1 cellular context compared by ENCODE assay signal in the genomic region with DNA sequence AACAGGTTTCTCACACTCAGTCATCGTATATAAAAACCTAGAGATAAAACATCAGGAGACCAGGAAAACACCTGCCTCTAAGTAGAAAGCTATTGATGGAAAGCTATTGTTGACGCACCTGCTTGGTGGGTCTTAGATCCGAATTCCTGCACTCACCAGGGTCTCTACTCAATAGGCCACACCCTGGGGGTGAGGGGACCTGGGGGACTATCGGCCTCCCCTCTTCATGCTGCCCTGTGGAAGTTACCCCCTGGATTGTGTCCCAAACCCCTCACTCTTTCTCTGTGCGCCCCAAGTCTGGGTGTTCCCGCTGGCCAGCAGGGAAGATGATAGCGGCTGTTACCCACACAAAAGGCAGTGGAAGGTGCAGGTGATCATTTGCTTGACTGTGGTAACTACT.
TF ChIP-seq lines count a peak whose summit lies in the region.

No MANE protein-coding gene starts in this region.

TF ChIP-seq in GM23338, 12 proteins besides CTCF, POLR2A, EP300 and RAD21 (continued from another document):
- TF ChIP-seq, protein P1, sequence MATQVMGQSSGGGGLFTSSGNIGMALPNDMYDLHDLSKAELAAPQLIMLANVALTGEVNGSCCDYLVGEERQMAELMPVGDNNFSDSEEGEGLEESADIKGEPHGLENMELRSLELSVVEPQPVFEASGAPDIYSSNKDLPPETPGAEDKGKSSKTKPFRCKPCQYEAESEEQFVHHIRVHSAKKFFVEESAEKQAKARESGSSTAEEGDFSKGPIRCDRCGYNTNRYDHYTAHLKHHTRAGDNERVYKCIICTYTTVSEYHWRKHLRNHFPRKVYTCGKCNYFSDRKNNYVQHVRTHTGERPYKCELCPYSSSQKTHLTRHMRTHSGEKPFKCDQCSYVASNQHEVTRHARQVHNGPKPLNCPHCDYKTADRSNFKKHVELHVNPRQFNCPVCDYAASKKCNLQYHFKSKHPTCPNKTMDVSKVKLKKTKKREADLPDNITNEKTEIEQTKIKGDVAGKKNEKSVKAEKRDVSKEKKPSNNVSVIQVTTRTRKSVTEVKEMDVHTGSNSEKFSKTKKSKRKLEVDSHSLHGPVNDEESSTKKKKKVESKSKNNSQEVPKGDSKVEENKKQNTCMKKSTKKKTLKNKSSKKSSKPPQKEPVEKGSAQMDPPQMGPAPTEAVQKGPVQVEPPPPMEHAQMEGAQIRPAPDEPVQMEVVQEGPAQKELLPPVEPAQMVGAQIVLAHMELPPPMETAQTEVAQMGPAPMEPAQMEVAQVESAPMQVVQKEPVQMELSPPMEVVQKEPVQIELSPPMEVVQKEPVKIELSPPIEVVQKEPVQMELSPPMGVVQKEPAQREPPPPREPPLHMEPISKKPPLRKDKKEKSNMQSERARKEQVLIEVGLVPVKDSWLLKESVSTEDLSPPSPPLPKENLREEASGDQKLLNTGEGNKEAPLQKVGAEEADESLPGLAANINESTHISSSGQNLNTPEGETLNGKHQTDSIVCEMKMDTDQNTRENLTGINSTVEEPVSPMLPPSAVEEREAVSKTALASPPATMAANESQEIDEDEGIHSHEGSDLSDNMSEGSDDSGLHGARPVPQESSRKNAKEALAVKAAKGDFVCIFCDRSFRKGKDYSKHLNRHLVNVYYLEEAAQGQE (IDR thresholded peaks at IDR 0.05; ENCODE audit: unreplicated experiment), result no peak
- TF ChIP-seq ZNF114 (CRISPR knock-in tag; IDR thresholded peaks at IDR 0.05), result no peak
